In the genomic region with DNA sequence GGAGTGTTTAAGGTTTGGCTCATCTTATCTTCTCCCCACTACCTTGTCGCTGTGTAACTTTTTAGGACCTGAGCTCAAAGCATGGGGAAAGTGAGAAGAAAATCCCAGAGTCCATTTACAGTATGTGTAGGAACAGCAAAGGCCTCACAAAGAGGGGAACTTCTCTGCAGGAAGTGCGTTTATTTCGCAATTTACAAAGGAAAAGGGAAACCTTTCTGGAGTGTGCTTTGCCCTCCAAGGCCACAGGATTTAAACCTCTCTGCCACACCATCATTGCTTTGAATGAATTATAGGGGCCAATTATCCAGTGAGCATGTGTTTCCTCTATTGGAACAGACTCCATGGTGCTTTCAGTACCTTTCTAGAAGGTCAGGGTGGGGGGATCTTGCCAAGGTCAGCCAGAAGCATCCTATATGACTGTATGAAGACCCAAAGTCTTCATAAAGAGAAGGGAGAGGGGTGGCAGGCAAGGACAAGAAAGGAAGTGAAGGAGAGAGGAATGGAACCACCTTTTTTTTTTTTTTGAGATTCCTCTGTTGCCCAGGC, we compare ENCODE assay signal across 22 cellular contexts.
"Had no signal": no experiment of that assay in that cellular context is flagged by ENCODE, and none has a peak within 500 bp of the region (broad histone marks: within the 10 kb centered on the region; RNA-seq: fewer than 3 reads in every experiment).

No MANE protein-coding gene starts in this region.

- H3K4me3 ChIP-seq: colonic mucosa, gastroesophageal sphincter, heart left ventricle, lung had no signal

- H3K27ac Mint-ChIP-seq: mesothelial cell of epicardium; natural killer cell treated with Interleukin-12 subunit alpha and Interleukin-12 subunit beta and Interleukin-15 and Interleukin-18, amount 100 ng/mL, for 72 hours had no signal

- H3K27me3 ChIP-seq: brain microvascular endothelial cell, colonic mucosa, gastroesophageal sphincter, heart left ventricle had no signal

- DNase-seq: activated CD4-positive, alpha-beta T cell treated with anti-CD3 and anti-CD28 coated beads, Interleukin-2, amount 50 U/mL, for 1 hour; activated CD8-positive, alpha-beta memory T cell treated with anti-CD3 and anti-CD28 coated beads, Interleukin-2, amount 50 U/mL, for 48 hours; activated effector memory CD4-positive, alpha-beta T cell treated with anti-CD3 and anti-CD28 coated beads, Interleukin-2, amount 50 U/mL, for 16 hours; activated naive CD4-positive, alpha-beta T cell treated with anti-CD3 and anti-CD28 coated beads, Interleukin-2, amount 50 U/mL, for 16 hours; activated T-cell treated with anti-CD3 and anti-CD28 coated beads, Interleukin-2, amount 50 U/mL, for 48 hours; aorta; brain microvascular endothelial cell; central memory CD4-positive, alpha-beta T cell; colonic mucosa; heart left ventricle; kidney; stimulated activated CD8-positive, alpha-beta memory T cell treated with anti-CD3 and anti-CD28 coated beads, Interleukin-4, amount 100 ng/mL, for 48 hours; stimulated activated naive CD4-positive, alpha-beta T cell; T1000 had no signal

- H3K36me3 Mint-ChIP-seq: mesothelial cell of epicardium; natural killer cell treated with Interleukin-12 subunit alpha and Interleukin-12 subunit beta and Interleukin-15 and Interleukin-18, amount 100 ng/mL, for 72 hours had no signal

- H3K27ac ChIP-seq: brain microvascular endothelial cell, colonic mucosa, gastroesophageal sphincter, heart left ventricle, parathyroid adenoma had no signal

- ATAC-seq: activated CD4-positive, CD25-positive, alpha-beta regulatory T cell treated with anti-CD3 and anti-CD28 coated beads, Interleukin-2, amount 50 U/mL, for 24 hours; esophagus mucosa; gastroesophageal sphincter; heart left ventricle; left lobe of liver; natural killer cell treated with Interleukin-12 subunit alpha and Interleukin-12 subunit beta and Interleukin-15 and Interleukin-18, amount 100 ng/mL, for 72 hours had no signal

- H3K9me3 ChIP-seq: colonic mucosa, gastroesophageal sphincter, heart left ventricle had no signal

- H3K36me3 ChIP-seq: brain microvascular endothelial cell, colonic mucosa, gastroesophageal sphincter, heart left ventricle had no signal

- H3K4me1 ChIP-seq: colonic mucosa, gastroesophageal sphincter, parathyroid adenoma had no signal

- H3K9me3 Mint-ChIP-seq: mesothelial cell of epicardium; natural killer cell treated with Interleukin-12 subunit alpha and Interleukin-12 subunit beta and Interleukin-15 and Interleukin-18, amount 100 ng/mL, for 72 hours had no signal

- H3K79me2 ChIP-seq: parathyroid adenoma had no signal

- H2AFZ ChIP-seq: parathyroid adenoma had no signal

- H3K4me3 Mint-ChIP-seq: mesothelial cell of epicardium; natural killer cell treated with Interleukin-12 subunit alpha and Interleukin-12 subunit beta and Interleukin-15 and Interleukin-18, amount 100 ng/mL, for 72 hours had no signal
